Comparison of ENCODE assay signal across 30 cellular contexts in genomic region chr6:166824880-166825250, GRCh38.
"Had no signal": no experiment of that assay in that cellular context is flagged by ENCODE, and none has a peak within 500 bp of the region (broad histone marks: within the 10 kb centered on the region; RNA-seq: fewer than 3 reads in every experiment).

No MANE protein-coding gene starts in this region.

- H3K4me1 Mint-ChIP-seq: naive thymus-derived CD8-positive, alpha-beta T cell; stimulated activated naive CD8-positive, alpha-beta T cell treated with anti-CD3 and anti-CD28 coated beads, Interleukin-15, amount 100 ng/mL, for 72 hours had no signal

- H2AFZ ChIP-seq: neural progenitor cell, parathyroid adenoma had no signal

- H3K27ac Mint-ChIP-seq: naive thymus-derived CD8-positive, alpha-beta T cell; nephron; neural progenitor cell; progenitor cell of endocrine pancreas; stimulated activated memory B cell treated with anti-CD40 and anti-IgM and Interleukin-4, amounts not matched to agents 10 μg/mL and 1 μg/mL and 100 μg/mL, for 72 hours; stimulated activated naive CD8-positive, alpha-beta T cell treated with anti-CD3 and anti-CD28 coated beads, Interleukin-15, amount 100 ng/mL, for 72 hours; type B pancreatic cell had no signal

- H3K4me2 ChIP-seq: neural progenitor cell, smooth muscle cell had no signal

- H3K4me3 Mint-ChIP-seq: naive thymus-derived CD8-positive, alpha-beta T cell; nephron; neural progenitor cell; stimulated activated memory B cell treated with anti-CD40 and anti-IgM and Interleukin-4, amounts not matched to agents 10 μg/mL and 1 μg/mL and 100 μg/mL, for 72 hours; stimulated activated naive CD8-positive, alpha-beta T cell treated with anti-CD3 and anti-CD28 coated beads, Interleukin-15, amount 100 ng/mL, for 72 hours; type B pancreatic cell had no signal

- DNase-seq: naive thymus-derived CD8-positive, alpha-beta T cell; occipital lobe; ovary; psoas muscle; right cardiac atrium; spleen; stimulated activated CD4-positive, alpha-beta T cell treated with anti-CD3 and anti-CD28 coated beads, Interleukin-12 subunit alpha, Interleukin-12 subunit beta, amount 100 ng/mL, for 4 hours; stimulated activated CD4-positive, alpha-beta T cell treated with anti-CD3 and anti-CD28 coated beads, Interleukin-1b, Interleukin-23, amount 100 ng/mL, for 48 hours; stimulated activated CD4-positive, alpha-beta T cell treated with anti-CD3 and anti-CD28 coated beads, Interleukin-4, amount 100 ng/mL, for 1 hour; stimulated activated CD4-positive, alpha-beta T cell treated with anti-CD3 and anti-CD28 coated beads, Interleukin-4, amount 100 ng/mL, for 4 hours; stimulated activated CD8-positive, alpha-beta memory T cell treated with anti-CD3 and anti-CD28 coated beads, Interleukin-4, amount 100 ng/mL, for 48 hours; stimulated activated naive CD4-positive, alpha-beta T cell; stimulated activated naive CD8-positive, alpha-beta T cell treated with anti-CD3 and anti-CD28 coated beads, Interleukin-15, amount 100 ng/mL, for 72 hours; stimulated activated naive CD8-positive, alpha-beta T cell treated with anti-CD3 and anti-CD28 coated beads, Interleukin-15, Interleukin-2, amounts not matched to agents 100 U/mL and 50 U/mL, for 24 hours; substantia nigra; testis; transverse colon; upper lobe of right lung; uterus had no signal

- H3K4me1 ChIP-seq: neural progenitor cell, parathyroid adenoma, psoas muscle, suprapubic skin, testis, transverse colon, upper lobe of right lung, uterus had no signal

- H3K27me3 ChIP-seq: neural progenitor cell, ovary, spleen, suprapubic skin, testis, transverse colon, upper lobe of right lung, uterus had no signal

- H3K27me3 Mint-ChIP-seq: progenitor cell of endocrine pancreas; stimulated activated memory B cell treated with anti-CD40 and anti-IgM and Interleukin-4, amounts not matched to agents 10 μg/mL and 1 μg/mL and 100 μg/mL, for 72 hours; stimulated activated naive CD8-positive, alpha-beta T cell treated with anti-CD3 and anti-CD28 coated beads, Interleukin-15, amount 100 ng/mL, for 72 hours had no signal

- H3K9me3 ChIP-seq: ovary, psoas muscle, spleen, suprapubic skin, testis, tibial artery, transverse colon, upper lobe of right lung, uterus had no signal

- ATAC-seq: naive thymus-derived CD8-positive, alpha-beta T cell; psoas muscle; right cardiac atrium; sciatic nerve; stimulated activated memory B cell treated with anti-CD40 and anti-IgM and Interleukin-4, amounts not matched to agents 10 μg/mL and 1 μg/mL and 100 μg/mL, for 72 hours; stimulated activated naive CD8-positive, alpha-beta T cell treated with anti-CD3 and anti-CD28 coated beads, Interleukin-15, amount 100 ng/mL, for 72 hours; stimulated activated naive CD8-positive, alpha-beta T cell treated with anti-CD3 and anti-CD28 coated beads, Interleukin-15, Interleukin-2, amounts not matched to agents 100 U/mL and 50 U/mL, for 24 hours; upper lobe of right lung had no signal

- H3K9me3 Mint-ChIP-seq: naive thymus-derived CD8-positive, alpha-beta T cell; nephron; neural progenitor cell; stimulated activated memory B cell treated with anti-CD40 and anti-IgM and Interleukin-4, amounts not matched to agents 10 μg/mL and 1 μg/mL and 100 μg/mL, for 72 hours; stimulated activated naive CD8-positive, alpha-beta T cell treated with anti-CD3 and anti-CD28 coated beads, Interleukin-15, amount 100 ng/mL, for 72 hours; type B pancreatic cell had no signal

- H3K4me3 ChIP-seq: neural progenitor cell, ovary, psoas muscle, skin epidermis, smooth muscle cell, spleen, suprapubic skin, testis, tibial artery, transverse colon, upper lobe of right lung, uterus had no signal

- H3K9ac ChIP-seq: neural progenitor cell, parathyroid adenoma had no signal

- H3K27ac ChIP-seq: neural progenitor cell, ovary, parathyroid adenoma, psoas muscle, skin epidermis, spleen, suprapubic skin, testis, tibial artery, transverse colon, upper lobe of right lung, uterus had no signal

- H3K36me3 Mint-ChIP-seq: neural progenitor cell; stimulated activated memory B cell treated with anti-CD40 and anti-IgM and Interleukin-4, amounts not matched to agents 10 μg/mL and 1 μg/mL and 100 μg/mL, for 72 hours; type B pancreatic cell had no signal

- H3K36me3 ChIP-seq: neural progenitor cell, ovary, spleen, suprapubic skin, tibial artery, transverse colon, upper lobe of right lung, uterus had no signal
